ENCODE assay signal across 20 cellular contexts in genomic region chr2:111653103-111653624, GRCh38.
"Had no signal": no experiment of that assay in that cellular context is flagged by ENCODE, and none has a peak within 500 bp of the region (broad histone marks: within the 10 kb centered on the region; RNA-seq: fewer than 3 reads in every experiment).

No MANE protein-coding gene starts in this region.

- DNase-seq: activated CD4-positive, alpha-beta T cell treated with anti-CD3 and anti-CD28 coated beads, Interleukin-2, amount 50 U/mL, for 48 hours; activated CD8-positive, alpha-beta memory T cell treated with anti-CD3 and anti-CD28 coated beads, Interleukin-2, amount 50 U/mL, for 48 hours; activated naive CD4-positive, alpha-beta T cell treated with anti-CD3 and anti-CD28 coated beads for 36 hours; activated naive CD8-positive, alpha-beta T cell treated with anti-CD3 and anti-CD28 coated beads, Interleukin-2, amount 10 ng/mL, durations not matched to agents 7 days and 5 days; activated T-cell treated with anti-CD3 and anti-CD28 coated beads, Interleukin-2, amount 50 U/mL, for 4 hours; amniotic stem cell; effector CD4-positive, alpha-beta T cell; head of caudate nucleus; hypothalamus; pancreas; psoas muscle; right cardiac atrium; stimulated activated CD4-positive, alpha-beta T cell treated with anti-CD3 and anti-CD28 coated beads, Interleukin-12 subunit alpha, Interleukin-12 subunit beta, amount 100 ng/mL, for 4 hours; stimulated activated CD4-positive, alpha-beta T cell treated with anti-CD3 and anti-CD28 coated beads, Interleukin-4, amount 100 ng/mL, for 4 hours; substantia nigra; tibial artery had no signal

- H3K4me1 ChIP-seq: esophagus muscularis mucosa, gastroesophageal sphincter, pancreas, psoas muscle, tibial artery had no signal

- H3K27ac ChIP-seq: esophagus muscularis mucosa, gastroesophageal sphincter, neutrophil, pancreas, psoas muscle, tibial artery had no signal

- H3K27me3 ChIP-seq: esophagus muscularis mucosa, gastroesophageal sphincter, neutrophil, pancreas, tibial artery had no signal

- H3K4me3 ChIP-seq: esophagus muscularis mucosa, gastroesophageal sphincter, pancreas, psoas muscle, tibial artery had no signal

- FAIRE-seq: pancreas, TTC549 had no signal

- ATAC-seq: activated T-cell treated with anti-CD3 and anti-CD28 coated beads, Interleukin-2, amount 50 U/mL, for 4 hours; gastroesophageal sphincter; pancreas; psoas muscle; right cardiac atrium had no signal

- H3K9me3 ChIP-seq: neutrophil, pancreas, psoas muscle had no signal

- H3K36me3 ChIP-seq: esophagus muscularis mucosa, gastroesophageal sphincter, neutrophil, pancreas, tibial artery had no signal
